In genomic region chr18:52348209-52348608, GRCh38 we compare ENCODE assay signal across 11 cellular contexts. TPM values are rescaled to one million over a fixed set of nuclear protein-coding genes. Genes with fewer than 3 reads are reported as not detected.
DNase-seq lines count a peak whose midpoint lies in the region; FAIRE-seq and TF ChIP-seq lines count a peak whose summit lies in the region.
"Had no signal": no experiment of that assay in that cellular context is flagged by ENCODE, and none has a peak within 500 bp of the region (broad histone marks: within the 10 kb centered on the region; RNA-seq: fewer than 3 reads in every experiment).

No MANE protein-coding gene starts in this region.

- TF ChIP-seq POLR2A in uterus (IDR thresholded peaks at IDR 0.05): no peak

- FAIRE-seq in urothelium cell line (lab: Jason Lieb, UNC): no peak

- H3K4me3 ChIP-seq in dorsolateral prefrontal cortex (no peak overlapping the region), uterus (no peak overlapping the region)

- peak; percentile 4 for DNase-seq in stimulated activated CD4-positive, alpha-beta T cell treated with anti-CD3 and anti-CD28 coated beads, Interleukin-1b, Interleukin-23, amount 100 ng/mL, for 48 hours
- DNase-seq in stimulated activated CD4-positive, alpha-beta T cell treated with anti-CD3 and anti-CD28 coated beads, Interleukin-4, amount 100 ng/mL, for 1 hour: no peak
- DNase-seq in M059J (ENCODE audit: low read depth): peak; percentile 9
- no peak for DNase-seq in dorsolateral prefrontal cortex
- peak; percentile 33 for DNase-seq in urothelium cell line (ENCODE audit: low spot score)
- no peak for DNase-seq in dedifferentiated amniotic fluid mesenchymal stem cell (ENCODE audit: extremely low spot score)
- no peak for DNase-seq in uterus
- no peak for DNase-seq in hepatic stellate cell (ENCODE audit: low spot score)
- DNase-seq: cortex of kidney, DMS79 treated with DMSO at 0.1 percent for 48 hours, left colon had no signal

- H3K27me3 ChIP-seq in dorsolateral prefrontal cortex (no peaks in the 10 kb centered on the region), uterus (no peaks in the 10 kb centered on the region)

- H3K4me1 ChIP-seq in uterus: no peaks in the 10 kb centered on the region

- no peaks in the 10 kb centered on the region for H3K36me3 ChIP-seq in uterus

- H3K27ac ChIP-seq in dorsolateral prefrontal cortex: peak overlapping the region in 8 of 59 donors; percentile 3 to 79 (median 36)
- H3K27ac ChIP-seq in uterus: no peak overlapping the region

- peak in 32 of 56 donors; percentile 2 to 49 (median 26) for TF ChIP-seq CTCF in dorsolateral prefrontal cortex (IDR thresholded peaks at IDR 0.05 in 54 of 56, conservative IDR thresholded peaks at IDR 0.05 in 2 of 56; ENCODE audit: low read depth in 1 of 56, partially characterized antibody in 56 of 56)
- TF ChIP-seq CTCF in uterus (IDR thresholded peaks at IDR 0.05): no peak

- intact Hi-C loops in dorsolateral prefrontal cortex (cut with DNase I): loop anchor here (5.0 to 10.0 kb wide), 4 partner anchors 69 to 683 kb away; no protein-coding TSS in a partner anchor
- intact Hi-C loops in uterus (cut with DNase I; ENCODE audit: low total_unique reads): no loop called here

- H3K9me3 ChIP-seq in uterus: no peaks in the 10 kb centered on the region

RNA-seq across cellular contexts. Expression of gene DCC, which starts 8.2 kb away (rescaled TPM):
- total RNA-seq in M059J (2014; rRNA removed; shearing (Covaris generic)): 0.17 TPM in 1 of 2 replicates, not detected in the other
- 10 to 100 TPM in 119 of 120 experiments, 1 to 10 TPM in 1; 9.7 to 54.6 (median 23.8) TPM for total RNA-seq in dorsolateral prefrontal cortex
- total RNA-seq in uterus: 1 to 10 TPM in 1 of 4 donors, under 1 TPM in 1, not detected in 2; 0.40 to 3.2 TPM

Comparison
In these comparisons a context has a peak if more than half of its experiments do, and no peak if none do; other contexts are left out.
1. DNase-seq: peak in stimulated activated CD4-positive, alpha-beta T cell treated with anti-CD3 and anti-CD28 coated beads, Interleukin-1b, Interleukin-23, amount 100 ng/mL, for 48 hours (single experiment), M059J (single experiment) and urothelium cell line (single experiment); none in stimulated activated CD4-positive, alpha-beta T cell treated with anti-CD3 and anti-CD28 coated beads, Interleukin-4, amount 100 ng/mL, for 1 hour (single experiment), dorsolateral prefrontal cortex (0 of 10), dedifferentiated amniotic fluid mesenchymal stem cell (single experiment), uterus (0 of 2) and hepatic stellate cell (single experiment).
2. CTCF ChIP-seq: peak in dorsolateral prefrontal cortex (32 of 56); none in uterus (0 of 4).